ENCODE assay signal across 8 cellular contexts in genomic region chr6:134437376-134437775, GRCh38.
DNase-seq lines count a peak whose midpoint lies in the region; ATAC-seq and TF ChIP-seq lines count a peak whose summit lies in the region.

No MANE protein-coding gene starts in this region.

- peaks cover 25% of the 10 kb centered on the region for H3K4me1 Mint-ChIP-seq in activated CD4-positive, alpha-beta T cell treated with anti-CD3 and anti-CD28 coated beads, Interleukin-2, amount 10 ng/mL, durations not matched to agents 7 days and 5 days

- peak overlapping the region; percentile 52 for H3K27ac Mint-ChIP-seq in activated CD4-positive, alpha-beta T cell treated with anti-CD3 and anti-CD28 coated beads, Interleukin-2, amount 10 ng/mL, durations not matched to agents 7 days and 5 days

- TF ChIP-seq CTCF in fibroblast of pulmonary artery (IDR thresholded peaks at IDR 0.05; ENCODE audit: low read length, missing control alignments), result no peak

- H3K27me3 Mint-ChIP-seq in activated CD4-positive, alpha-beta T cell treated with anti-CD3 and anti-CD28 coated beads, Interleukin-2, amount 10 ng/mL, durations not matched to agents 7 days and 5 days, result peaks cover 2% of the 10 kb centered on the region

- POLR2A ChIA-PET in activated CD4-positive, alpha-beta T cell treated with anti-CD3 and anti-CD28 coated beads, Interleukin-2, amount 10 ng/mL, durations not matched to agents 7 days and 5 days (lab: Charles Lee), result no interaction called here

- CTCF ChIA-PET in activated CD4-positive, alpha-beta T cell treated with anti-CD3 and anti-CD28 coated beads, Interleukin-2, amount 10 ng/mL, durations not matched to agents 7 days and 5 days (lab: Charles Lee), result interaction anchor here (0.5 to 1.9 kb wide), 5 partner anchors 9 to 203 kb away, joined by 3 to 6 read pairs (median 5); no protein-coding TSS in a partner anchor

- H3K4me3 Mint-ChIP-seq in activated CD4-positive, alpha-beta T cell treated with anti-CD3 and anti-CD28 coated beads, Interleukin-2, amount 10 ng/mL, durations not matched to agents 7 days and 5 days, result no peak overlapping the region

- DNase-seq in EH (ENCODE audit: low read depth), result peak; percentile 57
- DNase-seq in activated CD4-positive, alpha-beta T cell treated with anti-CD3 and anti-CD28 coated beads, Interleukin-2, amount 10 ng/mL, durations not matched to agents 7 days and 5 days, result no peak
- DNase-seq in fibroblast of pulmonary artery (ENCODE audit: low read depth), result peak; percentile 49
- peak; percentile 66 for DNase-seq in superior temporal gyrus (ENCODE audit: extremely low spot score)
- DNase-seq in NCI-H1694 (lab: John Stamatoyannopoulos, UW), result no peak
- DNase-seq in NCI-H774 (lab: John Stamatoyannopoulos, UW), result no peak
- DNase-seq in cerebellum (ENCODE audit: low spot score), result no peak

- no peaks in the 10 kb centered on the region for H3K9me3 Mint-ChIP-seq in activated CD4-positive, alpha-beta T cell treated with anti-CD3 and anti-CD28 coated beads, Interleukin-2, amount 10 ng/mL, durations not matched to agents 7 days and 5 days

- peak; percentile 44 for ATAC-seq in HG02870 (IDR thresholded peaks at IDR 0.05; ENCODE audit: unreplicated experiment)

- H3K4me3 ChIP-seq in fibroblast of pulmonary artery (replicated peaks; ENCODE audit: low read depth, low read length), result no peak overlapping the region

- no peaks in the 10 kb centered on the region for H3K36me3 Mint-ChIP-seq in activated CD4-positive, alpha-beta T cell treated with anti-CD3 and anti-CD28 coated beads, Interleukin-2, amount 10 ng/mL, durations not matched to agents 7 days and 5 days (ENCODE audit: low read depth)

Comparison
In these comparisons a context has a peak if more than half of its experiments do, and no peak if none do; other contexts are left out.
1. DNase-seq: peak in EH (single experiment), fibroblast of pulmonary artery (single experiment) and superior temporal gyrus (single experiment); none in activated CD4-positive, alpha-beta T cell treated with anti-CD3 and anti-CD28 coated beads, Interleukin-2, amount 10 ng/mL, durations not matched to agents 7 days and 5 days (single experiment), NCI-H1694 (single experiment), NCI-H774 (single experiment) and cerebellum (single experiment).